ENCODE assay signal across 8 cellular contexts in genomic region chr20:53943522-53944291, GRCh38.
DNase-seq lines count a peak whose midpoint lies in the region; ATAC-seq and TF ChIP-seq lines count a peak whose summit lies in the region.

No MANE protein-coding gene starts in this region.

- no peak overlapping the region for H3K4me3 ChIP-seq in testis

- TF ChIP-seq CTCF in testis (IDR thresholded peaks at IDR 0.05), result peak in 2 of 3 experiments; percentile 59 to 75

- peak overlapping the region; percentile 23 for H3K4me3 Mint-ChIP-seq in activated T-helper 17 cell treated with anti-CD3 and anti-CD28 coated beads, Interleukin-2, amount 50 U/mL, for 72 hours

- intact Hi-C loops in testis (cut with DNase I; ENCODE audit: low total_unique reads), result no loop called here
- intact Hi-C loops in sciatic nerve (cut with DNase I), result loop anchor here (10.0 kb wide), 1 partner anchor 121 kb away; no protein-coding TSS in a partner anchor

- H3K9me3 Mint-ChIP-seq in activated T-helper 17 cell treated with anti-CD3 and anti-CD28 coated beads, Interleukin-2, amount 50 U/mL, for 72 hours, result no peaks in the 10 kb centered on the region

- TF ChIP-seq POLR2A in testis (IDR thresholded peaks at IDR 0.05), result no peak

- peaks cover 7% of the 10 kb centered on the region for H3K4me1 Mint-ChIP-seq in activated T-helper 17 cell treated with anti-CD3 and anti-CD28 coated beads, Interleukin-2, amount 50 U/mL, for 72 hours

- H3K36me3 ChIP-seq in testis (ENCODE audit: low read depth, missing control alignments), result no peaks in the 10 kb centered on the region

- H3K27ac Mint-ChIP-seq in activated T-helper 17 cell treated with anti-CD3 and anti-CD28 coated beads, Interleukin-2, amount 50 U/mL, for 72 hours, result no peak overlapping the region

- H3K27ac ChIP-seq in testis, result no peak overlapping the region

- ATAC-seq in activated T-helper 17 cell treated with anti-CD3 and anti-CD28 coated beads, Interleukin-2, amount 50 U/mL, for 72 hours (replicated peaks), result no peak
- no peak for ATAC-seq in sciatic nerve

- 26 to 33% methylated on average over 11 of the region's 11 CpGs for WGBS in testis, 2 donors

- H3K4me1 ChIP-seq in testis, result peaks cover 11% of the 10 kb centered on the region

- no peaks in the 10 kb centered on the region for H3K36me3 Mint-ChIP-seq in activated T-helper 17 cell treated with anti-CD3 and anti-CD28 coated beads, Interleukin-2, amount 50 U/mL, for 72 hours (ENCODE audit: low read depth)

- DNase-seq in activated T-cell treated with anti-CD3 and anti-CD28 coated beads for 1 hour (ENCODE audit: low read depth), result peak; percentile 19
- no peak for DNase-seq in activated T-cell treated with anti-CD3 and anti-CD28 coated beads for 4 hours
- peak; percentile 1 for DNase-seq in NCI-H446 treated with DMSO at 0.1 percent for 48 hours (lab: John Stamatoyannopoulos, UW)
- peak; percentile 41 for DNase-seq in hepatic stellate cell (ENCODE audit: low spot score)
- peak; percentile 40 for DNase-seq in testis
- DNase-seq in NCI-H1436 (lab: John Stamatoyannopoulos, UW), result no peak
- DNase-seq in sciatic nerve (ENCODE audit: low spot score), result no peak

- H3K9me3 ChIP-seq in testis, result no peaks in the 10 kb centered on the region

- H3K27me3 ChIP-seq in testis, result no peaks in the 10 kb centered on the region

- H3K27me3 Mint-ChIP-seq in activated T-helper 17 cell treated with anti-CD3 and anti-CD28 coated beads, Interleukin-2, amount 50 U/mL, for 72 hours, result no peaks in the 10 kb centered on the region

Comparison
In these comparisons a context has a peak if more than half of its experiments do, and no peak if none do; other contexts are left out.
1. DNase-seq: peak in activated T-cell treated with anti-CD3 and anti-CD28 coated beads for 1 hour (single experiment), NCI-H446 treated with DMSO at 0.1 percent for 48 hours (single experiment), hepatic stellate cell (single experiment) and testis (single experiment); none in activated T-cell treated with anti-CD3 and anti-CD28 coated beads for 4 hours (single experiment), NCI-H1436 (single experiment) and sciatic nerve (single experiment).